Comparison of ENCODE assay signal across 19 cellular contexts in genomic region chr2:207112397-207112796, GRCh38.
"Had no signal": no experiment of that assay in that cellular context is flagged by ENCODE, and none has a peak within 500 bp of the region (broad histone marks: within the 10 kb centered on the region; RNA-seq: fewer than 3 reads in every experiment).

No MANE protein-coding gene starts in this region.

- H3K27ac Mint-ChIP-seq: activated B cell treated with CpG ODN at 0.5 μM for 24 hours; activated CD4-positive, alpha-beta T cell treated with anti-CD3 and anti-CD28 coated beads, Interleukin-2, amount 10 ng/mL, durations not matched to agents 24 days and 14 days; activated CD8-positive, alpha-beta T cell treated with anti-CD3 and anti-CD28 coated beads, Interleukin-2, amount 10 ng/mL, durations not matched to agents 7 days and 5 days; activated naive CD8-positive, alpha-beta T cell treated with anti-CD3 and anti-CD28 coated beads, Interleukin-2, amount 10 ng/mL, durations not matched to agents 7 days and 5 days; endodermal cell; mesothelial cell of epicardium had no signal

- H3K36me3 ChIP-seq: gastrocnemius medialis had no signal

- H3K9ac ChIP-seq: parathyroid adenoma had no signal

- H3K4me3 Mint-ChIP-seq: activated B cell treated with CpG ODN at 0.5 μM for 24 hours; activated CD4-positive, alpha-beta T cell treated with anti-CD3 and anti-CD28 coated beads, Interleukin-2, amount 10 ng/mL, durations not matched to agents 24 days and 14 days; activated CD8-positive, alpha-beta T cell treated with anti-CD3 and anti-CD28 coated beads, Interleukin-2, amount 10 ng/mL, durations not matched to agents 7 days and 5 days; activated naive CD8-positive, alpha-beta T cell treated with anti-CD3 and anti-CD28 coated beads, Interleukin-2, amount 10 ng/mL, durations not matched to agents 7 days and 5 days; endodermal cell; mesothelial cell of epicardium had no signal

- H3K4me1 ChIP-seq: parathyroid adenoma had no signal

- H3K9me3 ChIP-seq: gastrocnemius medialis, heart right ventricle, tibial artery had no signal

- H3K27me3 Mint-ChIP-seq: activated CD4-positive, alpha-beta T cell treated with anti-CD3 and anti-CD28 coated beads, Interleukin-2, amount 10 ng/mL, durations not matched to agents 24 days and 14 days; activated naive CD8-positive, alpha-beta T cell treated with anti-CD3 and anti-CD28 coated beads, Interleukin-2, amount 10 ng/mL, durations not matched to agents 7 days and 5 days had no signal

- H3K36me3 Mint-ChIP-seq: mesothelial cell of epicardium had no signal

- ATAC-seq: activated CD8-positive, alpha-beta T cell treated with anti-CD3 and anti-CD28 coated beads, Interleukin-2, amount 10 ng/mL, durations not matched to agents 7 days and 5 days; gastrocnemius medialis; heart right ventricle; left colon had no signal

- H3K27me3 ChIP-seq: gastrocnemius medialis, heart right ventricle, tibial artery had no signal

- H3K4me3 ChIP-seq: gastrocnemius medialis, heart right ventricle, lung, tibial artery had no signal

- H3K9me3 Mint-ChIP-seq: activated B cell treated with CpG ODN at 0.5 μM for 24 hours; activated CD4-positive, alpha-beta T cell treated with anti-CD3 and anti-CD28 coated beads, Interleukin-2, amount 10 ng/mL, durations not matched to agents 24 days and 14 days; activated naive CD8-positive, alpha-beta T cell treated with anti-CD3 and anti-CD28 coated beads, Interleukin-2, amount 10 ng/mL, durations not matched to agents 7 days and 5 days; endodermal cell; mesothelial cell of epicardium had no signal

- DNase-seq: activated B cell treated with CpG ODN at 0.5 μM for 24 hours; activated CD4-positive, alpha-beta T cell treated with anti-CD3 and anti-CD28 coated beads, Interleukin-2, amount 10 ng/mL, durations not matched to agents 24 days and 14 days; activated CD8-positive, alpha-beta memory T cell treated with anti-CD3 and anti-CD28 coated beads, Interleukin-2, amount 50 U/mL, for 4 hours; activated CD8-positive, alpha-beta T cell treated with anti-CD3 and anti-CD28 coated beads, Interleukin-2, amount 10 ng/mL, durations not matched to agents 7 days and 5 days; activated effector memory CD4-positive, alpha-beta T cell treated with anti-CD3 and anti-CD28 coated beads, Interleukin-2, amount 50 U/mL, for 16 hours; activated naive CD8-positive, alpha-beta T cell treated with anti-CD3 and anti-CD28 coated beads, Interleukin-2, amount 10 ng/mL, durations not matched to agents 7 days and 5 days; activated T-cell treated with anti-CD3 and anti-CD28 coated beads, Interleukin-2, amount 50 U/mL, for 48 hours; anterior cingulate cortex; endodermal cell; gastrocnemius medialis; heart right ventricle; left colon; stimulated activated CD4-positive, alpha-beta T cell treated with anti-CD3 and anti-CD28 coated beads, Interleukin-12 subunit alpha, Interleukin-12 subunit beta, amount 100 ng/mL, for 4 hours; stimulated activated CD4-positive, alpha-beta T cell treated with anti-CD3 and anti-CD28 coated beads, Interleukin-2, amount 100 ng/mL, for 24 hours; T-helper 2 cell; tibial artery had no signal

- H3K27ac ChIP-seq: gastrocnemius medialis, heart right ventricle, parathyroid adenoma, tibial artery had no signal
